Comparison of ENCODE assay signal across 8 cellular contexts in the genomic region with DNA sequence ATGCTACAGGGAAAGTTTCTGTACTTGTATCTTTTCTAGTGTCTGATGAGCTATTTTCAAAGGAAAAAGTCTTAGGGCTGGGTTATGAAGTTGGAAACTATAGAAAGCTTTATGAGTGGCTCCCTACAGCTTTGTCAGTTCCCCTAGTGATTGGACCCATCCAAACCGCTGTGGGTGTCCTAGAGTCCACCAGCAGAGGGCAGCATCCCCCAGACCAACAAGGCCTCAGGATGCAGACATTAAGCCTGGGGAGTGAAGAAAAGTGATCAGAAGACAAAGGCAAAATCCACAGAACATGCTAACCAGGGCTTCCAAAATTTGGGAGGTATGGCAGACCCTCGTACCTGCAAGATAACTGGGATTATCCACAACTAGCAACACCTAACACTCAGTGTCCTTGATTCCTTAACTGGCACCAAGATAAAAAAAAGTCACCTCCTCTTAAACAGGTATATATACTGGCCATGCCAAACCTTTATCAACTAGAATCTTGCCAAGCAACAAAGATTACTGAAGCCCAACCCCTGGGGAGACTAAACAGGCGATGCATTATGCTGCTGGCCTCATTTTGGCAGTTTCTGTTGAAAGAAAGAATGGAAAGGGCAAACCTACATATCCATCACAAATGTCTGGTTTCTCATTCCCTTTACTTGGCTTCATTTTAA.
DNase-seq lines count a peak whose midpoint lies in the region; ATAC-seq and TF ChIP-seq lines count a peak whose summit lies in the region.

No MANE protein-coding gene starts in this region.

- peaks cover 40% of the 10 kb centered on the region for H3K4me1 ChIP-seq in HUES48 (ENCODE audit: control insufficient read depth, insufficient read depth, low read length)
- peaks cover 11% of the 10 kb centered on the region for H3K4me1 ChIP-seq in PC-3 (ENCODE audit: insufficient read depth, low read length)
- H3K4me1 ChIP-seq in stomach, result no peaks in the 10 kb centered on the region

- H3K9ac ChIP-seq in HUES48 (ENCODE audit: low read depth, low read length) (no peak overlapping the region), PC-3 (ENCODE audit: low read length) (no peak overlapping the region)

- no peaks in the 10 kb centered on the region for H3K9me3 Mint-ChIP-seq in neural crest cell

- no peaks in the 10 kb centered on the region for H3K27me3 Mint-ChIP-seq in neural crest cell (ENCODE audit: low read depth)

- H3K36me3 ChIP-seq in HUES48 (ENCODE audit: control insufficient read depth, insufficient read depth, low read length) (no peaks in the 10 kb centered on the region), PC-3 (ENCODE audit: low read depth, low read length) (no peaks in the 10 kb centered on the region), stomach (no peaks in the 10 kb centered on the region)

- TF ChIP-seq CTCF in PC-3 (conservative IDR thresholded peaks at IDR 0.05; ENCODE audit: low read depth, low read length) (peak; percentile 88), neural crest cell (conservative IDR thresholded peaks at IDR 0.05) (peak; percentile 94), stomach (IDR thresholded peaks at IDR 0.05) (peak in 5 of 7 experiments; percentile 67 to 84 (median 82))

- H3K36me3 Mint-ChIP-seq in neural crest cell (ENCODE audit: low read depth), result no peaks in the 10 kb centered on the region

- DNase-seq in ELF-1 (ENCODE audit: low read depth, low spot score) (peak; percentile 87), PC-3 (peak; percentile 78), fibroblast of peridontal ligament (ENCODE audit: extremely low read depth) (peak; percentile 84), neural crest cell (ENCODE audit: low read depth, low spot score) (peak; percentile 83), stomach (peak; percentile 81)
- DNase-seq in activated T-cell treated with anti-CD3 and anti-CD28 coated beads, Interleukin-2, amount 50 U/mL, for 48 hours, result peak; percentile 83 to 84

- no peak for TF ChIP-seq POLR2A in stomach (IDR thresholded peaks at IDR 0.05)

- no peaks in the 10 kb centered on the region for H4K20me1 ChIP-seq in PC-3 (ENCODE audit: low read length)

- H3K4me3 Mint-ChIP-seq in neural crest cell, result no peak overlapping the region

- H3K27ac ChIP-seq in HUES48 (ENCODE audit: low read depth, low read length) (peak overlapping the region; percentile 59), PC-3 (ENCODE audit: low read length) (no peak overlapping the region), stomach (no peak overlapping the region)

- TF ChIP-seq EP300 in stomach (IDR thresholded peaks at IDR 0.05), result no peak

- peaks cover 6% of the 10 kb centered on the region for H3K4me1 Mint-ChIP-seq in neural crest cell

- H3F3A ChIP-seq in PC-3 (ENCODE audit: low read length, unreplicated experiment), result no peaks in the 10 kb centered on the region

- intact Hi-C loops in PC-3 (cut with micrococcal nuclease), result loop anchor here (1.0 to 2.0 kb wide), 4 partner anchors 41 to 139 kb away; no protein-coding TSS in a partner anchor
- intact Hi-C loops in stomach (cut with DNase I; ENCODE audit: low total_unique reads), result loop anchor here (5.0 kb wide), 1 partner anchor 90 kb away; no protein-coding TSS in a partner anchor

- 13 to 22% (median 14%) methylated on average over 3 of the region's 3 CpGs for WGBS in stomach, 5 donors

- H3K9me2 ChIP-seq in PC-3 (replicated peaks; ENCODE audit: low read length), result no peaks in the 10 kb centered on the region

- H3K4me3 ChIP-seq in HUES48 (ENCODE audit: low read depth, low read length), result no peak overlapping the region
- no peak overlapping the region for H3K4me3 ChIP-seq in PC-3 (ENCODE audit: low read length)
- H3K4me3 ChIP-seq in stomach, result no peak overlapping the region

- no peaks in the 10 kb centered on the region for H3K9me3 ChIP-seq in HUES48 (ENCODE audit: control insufficient read depth, insufficient read depth, low read length)
- no peaks in the 10 kb centered on the region for H3K9me3 ChIP-seq in PC-3 (ENCODE audit: low read length)
- no peaks in the 10 kb centered on the region for H3K9me3 ChIP-seq in stomach

- no peak overlapping the region for H3K4me2 ChIP-seq in PC-3 (ENCODE audit: low read length)

- peak; percentile 96 for ATAC-seq in PC-3
- no peak for ATAC-seq in HG02588 (IDR thresholded peaks at IDR 0.05; ENCODE audit: unreplicated experiment)

- POLR2A ChIA-PET in PC-3 (lab: Charles Lee; ENCODE audit: unreplicated experiment), result no interaction called here

- H2AFZ ChIP-seq in PC-3 (ENCODE audit: low read length), result no peak overlapping the region

- CTCF ChIA-PET in PC-3 (lab: Charles Lee), result interaction anchor here (0.5 to 1.2 kb wide), 9 partner anchors 14 to 147 kb away, joined by 3 to 18 read pairs (median 3); no protein-coding TSS in a partner anchor

- H3K27me3 ChIP-seq in HUES48 (ENCODE audit: control insufficient read depth, insufficient read depth, low read length) (no peaks in the 10 kb centered on the region), PC-3 (ENCODE audit: low read length) (no peaks in the 10 kb centered on the region), stomach (no peaks in the 10 kb centered on the region)

- peak overlapping the region; percentile 2 for H3K27ac Mint-ChIP-seq in neural crest cell (ENCODE audit: unreplicated experiment)

- no TSS peak for BruUV-seq in PC-3 (replicated peaks; lab: Mats Ljungman, UMichigan)

- H3K79me2 ChIP-seq in PC-3 (ENCODE audit: low read length), result no peaks in the 10 kb centered on the region
